Comparison of ENCODE assay signal across 10 cellular contexts in genomic region chr6:24858154-24858801, GRCh38. TPM values are rescaled to one million over a fixed set of nuclear protein-coding genes. Genes with fewer than 3 reads are reported as not detected.
DNase-seq lines count a peak whose midpoint lies in the region; ATAC-seq and TF ChIP-seq lines count a peak whose summit lies in the region.
"Had no signal": no experiment of that assay in that cellular context is flagged by ENCODE, and none has a peak within 500 bp of the region (broad histone marks: within the 10 kb centered on the region; RNA-seq: fewer than 3 reads in every experiment).

No MANE protein-coding gene starts in this region.

- TF ChIP-seq CTCF in Calu3 (IDR thresholded peaks at IDR 0.05; ENCODE audit: unreplicated experiment) (no peak), mucosa of descending colon (IDR thresholded peaks at IDR 0.05) (no peak)

- CTCF ChIA-PET in Calu3 (lab: Charles Lee) = interaction anchor here (0.6 to 4.4 kb wide), 5 partner anchors 133 to 945 kb away, joined by 3 to 133 read pairs (median 3); no protein-coding TSS in a partner anchor

- H3K36me3 Mint-ChIP-seq in Calu3 (ENCODE audit: insufficient read depth, unreplicated experiment) = no peaks in the 10 kb centered on the region
- H3K36me3 Mint-ChIP-seq in IgD-negative memory B cell = peaks cover 9% of the 10 kb centered on the region
- peaks cover 15% of the 10 kb centered on the region for H3K36me3 Mint-ChIP-seq in activated naive CD8-positive, alpha-beta T cell

- H3K4me1 Mint-ChIP-seq in Calu3 (ENCODE audit: low read depth, unreplicated experiment) = peaks cover 29% of the 10 kb centered on the region
- peaks cover 59 to 76% (median 65%) of the 10 kb centered on the region in 3 donors for H3K4me1 Mint-ChIP-seq in IgD-negative memory B cell
- peaks cover 82% of the 10 kb centered on the region for H3K4me1 Mint-ChIP-seq in activated naive CD8-positive, alpha-beta T cell (ENCODE audit: low read depth)

- no peak overlapping the region for H3K4me3 ChIP-seq in mucosa of descending colon

- ATAC-seq in GM21381 (IDR thresholded peaks at IDR 0.05; ENCODE audit: unreplicated experiment) = peak; percentile 59
- ATAC-seq in mucosa of descending colon = peak; percentile 83

- H3K4me3 Mint-ChIP-seq in Calu3 (ENCODE audit: low read depth, unreplicated experiment) = no peak overlapping the region
- H3K4me3 Mint-ChIP-seq in IgD-negative memory B cell = peak overlapping the region; percentile 66 to 87 (median 82)
- H3K4me3 Mint-ChIP-seq in activated naive CD8-positive, alpha-beta T cell = peak overlapping the region; percentile 71

- peaks cover 9% of the 10 kb centered on the region for H3K4me1 ChIP-seq in mucosa of descending colon (ENCODE audit: low read depth)

- H3K9me3 Mint-ChIP-seq in Calu3 (ENCODE audit: low read depth, unreplicated experiment) (no peaks in the 10 kb centered on the region), IgD-negative memory B cell (no peaks in the 10 kb centered on the region)
- no peaks in the 10 kb centered on the region for H3K9me3 Mint-ChIP-seq in activated naive CD8-positive, alpha-beta T cell (ENCODE audit: low read depth)

- H3K27me3 Mint-ChIP-seq in Calu3 (ENCODE audit: unreplicated experiment) (no peaks in the 10 kb centered on the region), IgD-negative memory B cell (no peaks in the 10 kb centered on the region)
- H3K27me3 Mint-ChIP-seq in activated naive CD8-positive, alpha-beta T cell = no peaks in the 10 kb centered on the region

- no peaks in the 10 kb centered on the region for H3K9me3 ChIP-seq in mucosa of descending colon

- no TSS peak for BruUV-seq in Calu3 (replicated peaks; lab: Mats Ljungman, UMichigan)

- DNase-seq in Calu3 (peak; percentile 49), mucosa of descending colon (peak in 1 of 3 donors; percentile 37), NCI-H524 (lab: John Stamatoyannopoulos, UW) (no peak), amygdala (lab: John Stamatoyannopoulos, UW) (no peak)
- no peak for DNase-seq in stimulated activated CD4-positive, alpha-beta T cell treated with anti-CD3 and anti-CD28 coated beads, Interleukin-4, amount 100 ng/mL, for 24 hours

- H3K27ac Mint-ChIP-seq in Calu3 (ENCODE audit: unreplicated experiment) = peak overlapping the region; percentile 25
- H3K27ac Mint-ChIP-seq in IgD-negative memory B cell = peak overlapping the region; percentile 90 to 98 (median 97)
- peak overlapping the region; percentile 93 for H3K27ac Mint-ChIP-seq in activated naive CD8-positive, alpha-beta T cell

- intact Hi-C loops in Calu3 (cut with micrococcal nuclease; ENCODE audit: unreplicated experiment) = loop anchor here (5.0 to 10.0 kb wide), 2 partner anchors 69 to 317 kb away; no protein-coding TSS in a partner anchor
- intact Hi-C loops in mucosa of descending colon (cut with DNase I, micrococcal nuclease) = loop anchor here (5.0 kb wide), 3 partner anchors 134 to 214 kb away; no protein-coding TSS in a partner anchor

- no peaks in the 10 kb centered on the region for H3K36me3 ChIP-seq in mucosa of descending colon (ENCODE audit: low read depth)

RNA-seq across cellular contexts. Expression of gene ARMH2, which starts 59.6 kb away (rescaled TPM):
- not detected in 2 replicates for total RNA-seq in Calu3 (2022)
- polyA plus RNA-seq in IgD-negative memory B cell = 0.50 TPM
- total RNA-seq in mucosa of descending colon = not detected
- total RNA-seq: fibroblast of lung, subcutaneous adipose tissue had no signal
- polyA plus RNA-seq: fibroblast of lung had no signal

Comparison
In these comparisons a context has a peak if more than half of its experiments do, and no peak if none do; other contexts are left out.
1. H3K27ac Mint-ChIP-seq: peak in every context shown above with its lines; median percentile 97 in IgD-negative memory B cell; 93 in activated naive CD8-positive, alpha-beta T cell; 25 in Calu3.